Comparison of ENCODE assay signal across 15 cellular contexts in the genomic region with DNA sequence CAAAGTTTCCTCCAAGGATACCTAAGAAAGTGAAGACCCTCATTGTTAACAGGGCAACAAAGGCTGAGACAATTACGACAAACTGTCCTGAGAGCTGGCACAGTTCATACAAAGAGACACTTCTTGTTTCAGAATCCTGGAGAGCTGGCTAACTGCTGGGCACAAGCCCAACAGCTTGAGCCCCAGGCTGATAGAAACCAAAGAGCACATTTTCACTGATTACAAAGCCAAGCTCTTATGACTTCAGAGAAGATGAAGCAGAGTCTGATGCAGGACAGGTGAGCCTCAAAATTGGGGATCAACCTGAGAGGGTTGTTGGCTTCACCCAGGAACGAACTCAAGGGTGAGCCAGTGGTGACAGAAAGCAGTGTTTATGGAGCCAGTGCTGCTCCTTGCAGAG.
"Had no signal": no experiment of that assay in that cellular context is flagged by ENCODE, and none has a peak within 500 bp of the region (broad histone marks: within the 10 kb centered on the region; RNA-seq: fewer than 3 reads in every experiment).

No MANE protein-coding gene starts in this region.

- H3K4me3 ChIP-seq: ascending aorta, colonic mucosa, lung, mucosa of descending colon, upper lobe of right lung had no signal

- ATAC-seq: activated naive CD8-positive, alpha-beta T cell treated with anti-CD3 and anti-CD28 coated beads, Interleukin-2, amount 50 U/mL, for 24 hours; mucosa of descending colon; natural killer cell treated with Interleukin-12 subunit alpha and Interleukin-12 subunit beta and Interleukin-15 and Interleukin-18, amount 100 ng/mL, for 72 hours had no signal

- H3K27me3 ChIP-seq: ascending aorta, colonic mucosa, upper lobe of right lung had no signal

- H3K4me3 Mint-ChIP-seq: activated CD4-positive, alpha-beta memory T cell treated with anti-CD3 and anti-CD28 coated beads, Interleukin-2, amount 10 ng/mL, durations not matched to agents 7 days and 5 days; activated naive CD8-positive, alpha-beta T cell treated with anti-CD3 and anti-CD28 coated beads, Interleukin-2, amount 50 U/mL, for 24 hours; activated T-helper 1 cell treated with anti-CD3 and anti-CD28 coated beads, Interleukin-12 subunit alpha, Interleukin-12 subunit beta, Interleukin-2, Interleukin-4 antibody, amounts not matched to agents 30 ng/mL and 10 ng/mL and 1 ng/mL, durations not matched to agents 14 hours and 24 hours and 36 hours; natural killer cell treated with Interleukin-12 subunit alpha and Interleukin-12 subunit beta and Interleukin-15 and Interleukin-18, amount 100 ng/mL, for 72 hours; stimulated activated naive CD8-positive, alpha-beta T cell treated with anti-CD3 and anti-CD28 coated beads, Interleukin-15, Interleukin-2, amounts not matched to agents 100 ng/mL and 50 ng/mL, for 24 hours had no signal

- H3K27me3 Mint-ChIP-seq: activated CD4-positive, alpha-beta memory T cell treated with anti-CD3 and anti-CD28 coated beads, Interleukin-2, amount 10 ng/mL, durations not matched to agents 7 days and 5 days; activated naive CD8-positive, alpha-beta T cell treated with anti-CD3 and anti-CD28 coated beads, Interleukin-2, amount 50 U/mL, for 24 hours; stimulated activated naive CD8-positive, alpha-beta T cell treated with anti-CD3 and anti-CD28 coated beads, Interleukin-15, Interleukin-2, amounts not matched to agents 100 ng/mL and 50 ng/mL, for 24 hours had no signal

- H3K9me3 ChIP-seq: ascending aorta, colonic mucosa, upper lobe of right lung had no signal

- H3K4me1 Mint-ChIP-seq: activated CD4-positive, alpha-beta memory T cell treated with anti-CD3 and anti-CD28 coated beads, Interleukin-2, amount 10 ng/mL, durations not matched to agents 7 days and 5 days; activated naive CD8-positive, alpha-beta T cell treated with anti-CD3 and anti-CD28 coated beads, Interleukin-2, amount 50 U/mL, for 24 hours had no signal

- H3K27ac Mint-ChIP-seq: activated CD4-positive, alpha-beta memory T cell treated with anti-CD3 and anti-CD28 coated beads, Interleukin-2, amount 10 ng/mL, durations not matched to agents 7 days and 5 days; activated naive CD8-positive, alpha-beta T cell treated with anti-CD3 and anti-CD28 coated beads, Interleukin-2, amount 50 U/mL, for 24 hours; activated T-helper 1 cell treated with anti-CD3 and anti-CD28 coated beads, Interleukin-12 subunit alpha, Interleukin-12 subunit beta, Interleukin-2, Interleukin-4 antibody, amounts not matched to agents 30 ng/mL and 10 ng/mL and 1 ng/mL, durations not matched to agents 14 hours and 24 hours and 36 hours; natural killer cell treated with Interleukin-12 subunit alpha and Interleukin-12 subunit beta and Interleukin-15 and Interleukin-18, amount 100 ng/mL, for 72 hours; stimulated activated naive CD8-positive, alpha-beta T cell treated with anti-CD3 and anti-CD28 coated beads, Interleukin-15, Interleukin-2, amounts not matched to agents 100 ng/mL and 50 ng/mL, for 24 hours had no signal

- H3K36me3 ChIP-seq: colonic mucosa, upper lobe of right lung had no signal

- H3K4me1 ChIP-seq: ascending aorta, colonic mucosa had no signal

- DNase-seq: activated CD4-positive, alpha-beta memory T cell treated with anti-CD3 and anti-CD28 coated beads, Interleukin-2, amount 10 ng/mL, durations not matched to agents 7 days and 5 days; activated naive CD4-positive, alpha-beta T cell treated with Interleukin-2 at 50 U/mL for 16 hours; activated naive CD8-positive, alpha-beta T cell treated with anti-CD3 and anti-CD28 coated beads, Interleukin-2, amount 50 U/mL, for 24 hours; colonic mucosa; occipital lobe; stimulated activated CD4-positive, alpha-beta T cell treated with anti-CD3 and anti-CD28 coated beads, Interleukin-2, amount 100 ng/mL, for 48 hours; T-helper 1 cell; upper lobe of right lung had no signal

- H3K9me3 Mint-ChIP-seq: activated T-helper 1 cell treated with anti-CD3 and anti-CD28 coated beads, Interleukin-12 subunit alpha, Interleukin-12 subunit beta, Interleukin-2, Interleukin-4 antibody, amounts not matched to agents 30 ng/mL and 10 ng/mL and 1 ng/mL, durations not matched to agents 14 hours and 24 hours and 36 hours had no signal

- H3K27ac ChIP-seq: ascending aorta, colonic mucosa, upper lobe of right lung, VCaP had no signal
